Comparison of ENCODE assay signal across 7 cellular contexts in genomic region chr11:10413268-10413667, GRCh38. TPM values are rescaled to one million over a fixed set of nuclear protein-coding genes. Genes with fewer than 3 reads are reported as not detected.
DNase-seq lines count a peak whose midpoint lies in the region; ATAC-seq and TF ChIP-seq lines count a peak whose summit lies in the region.

No MANE protein-coding gene starts in this region.

- ATAC-seq in HG03354 (IDR thresholded peaks at IDR 0.05; ENCODE audit: poor library complexity, severe bottlenecking, unreplicated experiment) (peak; percentile 54), HG03520 (IDR thresholded peaks at IDR 0.05; ENCODE audit: unreplicated experiment) (no peak), HG03457 (IDR thresholded peaks at IDR 0.05; ENCODE audit: unreplicated experiment) (no peak)

- no peak overlapping the region for H3K9ac ChIP-seq in SU-DHL-6 (ENCODE audit: low read length)

- H3K9me3 ChIP-seq in SU-DHL-6 (ENCODE audit: insufficient read depth, low read length): no peaks in the 10 kb centered on the region

- H3K27ac Mint-ChIP-seq in osteocyte (ENCODE audit: unreplicated experiment): no peak overlapping the region

- H3K9me3 Mint-ChIP-seq in osteocyte (ENCODE audit: unreplicated experiment): no peaks in the 10 kb centered on the region

- peak; percentile 74 for DNase-seq in choroid plexus epithelial cell (ENCODE audit: low read depth)
- no peak for DNase-seq in osteocyte (ENCODE audit: extremely low spot score, unreplicated experiment)

- H3K9me2 ChIP-seq in SU-DHL-6 (replicated peaks; ENCODE audit: insufficient read depth, low read length): no peaks in the 10 kb centered on the region

- no peak overlapping the region for H3K4me2 ChIP-seq in SU-DHL-6 (ENCODE audit: low read depth, low read length, poor library complexity, severe bottlenecking)

- no peaks in the 10 kb centered on the region for H3K27me3 ChIP-seq in SU-DHL-6 (ENCODE audit: low read length)

- H3K27ac ChIP-seq in SU-DHL-6 (ENCODE audit: low read depth, low read length): no peak overlapping the region

- H2AFZ ChIP-seq in SU-DHL-6 (ENCODE audit: low read depth, low read length, severe bottlenecking): no peak overlapping the region

- H3K4me3 Mint-ChIP-seq in osteocyte (ENCODE audit: unreplicated experiment): no peak overlapping the region

- no peaks in the 10 kb centered on the region for H3K27me3 Mint-ChIP-seq in osteocyte (ENCODE audit: unreplicated experiment)

- H3K36me3 Mint-ChIP-seq in osteocyte (ENCODE audit: unreplicated experiment): no peaks in the 10 kb centered on the region

- H4K20me1 ChIP-seq in SU-DHL-6 (ENCODE audit: low read depth, low read length): no peaks in the 10 kb centered on the region

- H3F3A ChIP-seq in SU-DHL-6 (ENCODE audit: insufficient read depth): no peaks in the 10 kb centered on the region

- H3K4me3 ChIP-seq in GM12875 (ENCODE audit: low read depth, low read length) (no peak overlapping the region), SU-DHL-6 (ENCODE audit: insufficient read depth, low read length, poor library complexity, severe bottlenecking) (no peak overlapping the region), choroid plexus epithelial cell (ENCODE audit: low read depth, low read length) (no peak overlapping the region)

- H3K36me3 ChIP-seq in SU-DHL-6 (ENCODE audit: low read length): no peaks in the 10 kb centered on the region

- no peaks in the 10 kb centered on the region for H3K79me2 ChIP-seq in SU-DHL-6 (ENCODE audit: insufficient read depth, low read length)

- TF ChIP-seq CTCF in GM12875 (IDR thresholded peaks at IDR 0.05; ENCODE audit: borderline replicate concordance, insufficient read depth, low read depth, low read length): peak; percentile 59; the same call in 1 of the 2 replicates
- peak; percentile 43 for TF ChIP-seq CTCF in SU-DHL-6 (IDR thresholded peaks at IDR 0.05; ENCODE audit: insufficient read depth, low read length, poor library complexity, severe bottlenecking)
- peak; percentile 58 for TF ChIP-seq CTCF in choroid plexus epithelial cell (conservative IDR thresholded peaks at IDR 0.05; ENCODE audit: low read depth, low read length)
- peak; percentile 34 for TF ChIP-seq CTCF in osteocyte (IDR thresholded peaks at IDR 0.05)

- peaks cover 24% of the 10 kb centered on the region for H3K4me1 Mint-ChIP-seq in osteocyte (ENCODE audit: unreplicated experiment)

RNA-seq across cellular contexts. Expression of gene AMPD3, which starts 41.8 kb away (rescaled TPM):
- 5.3 and 6.2 TPM in 2 replicates for total RNA-seq in osteocyte
